ENCODE assay signal across 8 cellular contexts in the genomic region with DNA sequence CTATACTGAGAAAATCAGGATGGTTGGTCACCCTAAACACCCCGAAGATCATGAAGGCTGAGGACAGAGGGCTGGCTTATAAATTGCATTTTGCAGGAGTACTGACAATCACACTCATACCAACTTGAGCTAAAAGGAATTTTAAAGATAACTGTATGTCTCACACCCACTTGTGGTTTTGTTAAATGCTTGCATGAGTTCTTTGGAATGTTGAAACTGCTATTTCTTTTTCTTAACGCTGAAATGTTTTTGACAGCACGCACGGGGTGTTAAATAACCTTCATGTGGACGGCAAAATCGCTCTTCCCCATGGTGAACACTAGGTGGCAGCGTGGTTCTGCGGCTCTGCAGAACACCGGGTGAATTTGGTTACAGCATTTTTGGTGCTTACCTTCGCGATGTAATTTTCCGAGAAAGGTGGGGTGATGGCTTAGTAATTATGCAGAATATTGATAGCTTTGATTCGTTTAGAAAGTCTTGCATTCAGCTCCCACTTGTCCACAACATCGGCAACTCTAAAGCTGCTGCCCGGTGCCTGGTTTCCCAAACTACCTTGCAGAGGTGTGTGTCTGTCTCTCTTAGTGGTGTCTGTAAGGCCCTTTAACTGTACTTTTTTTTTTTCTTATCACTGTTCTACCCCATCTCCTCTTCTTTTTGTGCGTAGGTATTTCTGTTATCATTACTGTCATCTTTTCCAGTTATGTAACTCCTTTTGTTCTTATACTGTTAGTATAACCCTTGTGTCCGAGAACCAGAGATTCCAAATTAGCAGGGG. TPM values are rescaled to one million over a fixed set of nuclear protein-coding genes. Genes with fewer than 3 reads are reported as not detected.
DNase-seq lines count a peak whose midpoint lies in the region; ATAC-seq and TF ChIP-seq lines count a peak whose summit lies in the region.

No MANE protein-coding gene starts in this region.

- H3K4me3 Mint-ChIP-seq in activated CD8-positive, alpha-beta memory T cell treated with anti-CD3 and anti-CD28 coated beads, Interleukin-2, amount 10 ng/mL, durations not matched to agents 7 days and 5 days = no peak overlapping the region
- H3K4me3 Mint-ChIP-seq in naive B cell = no peak overlapping the region

- ATAC-seq in HG03571 (IDR thresholded peaks at IDR 0.05; ENCODE audit: unreplicated experiment) (peak; percentile 54), naive B cell (ENCODE audit: low read depth in 2 of 2) (peak in 1 of 2 donors; percentile 50), HG03095 (IDR thresholded peaks at IDR 0.05; ENCODE audit: unreplicated experiment) (no peak)
- peak; percentile 67 for ATAC-seq in activated CD8-positive, alpha-beta memory T cell treated with anti-CD3 and anti-CD28 coated beads, Interleukin-2, amount 10 ng/mL, durations not matched to agents 7 days and 5 days

- H3K36me3 Mint-ChIP-seq in activated CD8-positive, alpha-beta memory T cell treated with anti-CD3 and anti-CD28 coated beads, Interleukin-2, amount 10 ng/mL, durations not matched to agents 7 days and 5 days = no peaks in the 10 kb centered on the region
- H3K36me3 Mint-ChIP-seq in naive B cell = no peaks in the 10 kb centered on the region

- H3K27me3 Mint-ChIP-seq in activated CD8-positive, alpha-beta memory T cell treated with anti-CD3 and anti-CD28 coated beads, Interleukin-2, amount 10 ng/mL, durations not matched to agents 7 days and 5 days = peaks cover 35% of the 10 kb centered on the region
- H3K27me3 Mint-ChIP-seq in naive B cell = peaks cover 9 to 34% (median 20%) of the 10 kb centered on the region in 3 donors

- H3K27ac Mint-ChIP-seq in activated CD8-positive, alpha-beta memory T cell treated with anti-CD3 and anti-CD28 coated beads, Interleukin-2, amount 10 ng/mL, durations not matched to agents 7 days and 5 days = no peak overlapping the region
- H3K27ac Mint-ChIP-seq in naive B cell = no peak overlapping the region

- peaks cover 5% of the 10 kb centered on the region for H3K4me1 Mint-ChIP-seq in activated CD8-positive, alpha-beta memory T cell treated with anti-CD3 and anti-CD28 coated beads, Interleukin-2, amount 10 ng/mL, durations not matched to agents 7 days and 5 days
- H3K4me1 Mint-ChIP-seq in naive B cell = peaks cover 0 to 7% (median 0%) of the 10 kb centered on the region in 3 donors

- CTCF ChIA-PET in activated CD8-positive, alpha-beta memory T cell treated with anti-CD3 and anti-CD28 coated beads, Interleukin-2, amount 10 ng/mL, durations not matched to agents 7 days and 5 days (lab: Charles Lee) = interaction anchor here (0.9 to 8.1 kb wide), 10 partner anchors 19 to 810 kb away, joined by 3 to 83 read pairs (median 3); a partner anchor contains a TSS

- TF ChIP-seq CTCF in epithelial cell of esophagus (IDR thresholded peaks at IDR 0.05; ENCODE audit: insufficient read depth, low read depth, low read length, missing control alignments) = peak; percentile 95

- DNase-seq in ELF-1 (ENCODE audit: low read depth, low spot score) = peak; percentile 58
- DNase-seq in NOMO-1 treated with DMSO at 0.1 percent for 48 hours (lab: John Stamatoyannopoulos, UW; ENCODE audit: unreplicated experiment) = peak; percentile 71
- peak; percentile 67 for DNase-seq in activated CD8-positive, alpha-beta memory T cell treated with anti-CD3 and anti-CD28 coated beads, Interleukin-2, amount 10 ng/mL, durations not matched to agents 7 days and 5 days
- DNase-seq in epithelial cell of esophagus (ENCODE audit: low read depth) = peak; percentile 87
- peak; percentile 30 for DNase-seq in naive B cell
- DNase-seq in stimulated activated naive CD4-positive, alpha-beta T cell (lab: John Stamatoyannopoulos, UW) = peak in 5 of 6 experiments; percentile 5 to 55 (median 33)

- H3K9me3 Mint-ChIP-seq in activated CD8-positive, alpha-beta memory T cell treated with anti-CD3 and anti-CD28 coated beads, Interleukin-2, amount 10 ng/mL, durations not matched to agents 7 days and 5 days (ENCODE audit: low read depth) = no peaks in the 10 kb centered on the region
- H3K9me3 Mint-ChIP-seq in naive B cell = no peaks in the 10 kb centered on the region

- H3K4me3 ChIP-seq in epithelial cell of esophagus (ENCODE audit: low read length) = no peak overlapping the region

RNA-seq across cellular contexts. Expression of a gene that starts 51.7 kb away (rescaled TPM):
- total RNA-seq in activated CD8-positive, alpha-beta memory T cell treated with anti-CD3 and anti-CD28 coated beads, Interleukin-2, amount 10 ng/mL, durations not matched to agents 7 days and 5 days = not detected
- not detected for polyA plus RNA-seq in naive B cell (ENCODE audit: low read depth in 6 of 6)

Comparison
In these comparisons a context has a peak if more than half of its experiments do, and no peak if none do; other contexts are left out.
1. DNase-seq: peak in every context shown above with its lines; median percentile 87 in epithelial cell of esophagus; 71 in NOMO-1 treated with DMSO at 0.1 percent for 48 hours; 67 in activated CD8-positive, alpha-beta memory T cell treated with anti-CD3 and anti-CD28 coated beads, Interleukin-2, amount 10 ng/mL, durations not matched to agents 7 days and 5 days; 58 in ELF-1; 33 in stimulated activated naive CD4-positive, alpha-beta T cell; 30 in naive B cell.